8 cellular contexts compared by ENCODE assay signal in genomic region chr1:23559985-23560755, GRCh38. TPM values are rescaled to one million over a fixed set of nuclear protein-coding genes. Genes with fewer than 3 reads are reported as not detected.
DNase-seq lines count a peak whose midpoint lies in the region; ATAC-seq and TF ChIP-seq lines count a peak whose summit lies in the region.

No MANE protein-coding gene starts in this region.

- intact Hi-C loops in activated CD4-positive, alpha-beta T cell treated with anti-CD3 and anti-CD28 coated beads, Interleukin-2, amount 10 ng/mL, durations not matched to agents 24 days and 14 days (cut with micrococcal nuclease), result loop anchor here (1.0 to 10.0 kb wide), 4 partner anchors 17 to 185 kb away; partner anchors contain the start of gene ELOA
- intact Hi-C loops in activated B cell treated with CpG ODN at 0.5 μM for 24 hours (cut with micrococcal nuclease), result loop anchor here (1.0 to 10.0 kb wide), 8 partner anchors 9 to 165 kb away; no protein-coding TSS in a partner anchor

- H3K4me1 Mint-ChIP-seq in activated CD4-positive, alpha-beta T cell treated with anti-CD3 and anti-CD28 coated beads, Interleukin-2, amount 10 ng/mL, durations not matched to agents 24 days and 14 days, result peaks cover 53% of the 10 kb centered on the region
- H3K4me1 Mint-ChIP-seq in activated B cell treated with CpG ODN at 0.5 μM for 24 hours, result peaks cover 76% of the 10 kb centered on the region
- H3K4me1 Mint-ChIP-seq in stimulated activated naive B cell treated with anti-CD40 and anti-IgM and Interleukin-4, amounts not matched to agents 10 μg/mL and 1 μg/mL and 100 μg/mL, for 72 hours, result peaks cover 57 to 70% of the 10 kb centered on the region in 2 donors

- peak overlapping the region; percentile 86 for H3K27ac Mint-ChIP-seq in activated CD4-positive, alpha-beta T cell treated with anti-CD3 and anti-CD28 coated beads, Interleukin-2, amount 10 ng/mL, durations not matched to agents 24 days and 14 days
- H3K27ac Mint-ChIP-seq in activated B cell treated with CpG ODN at 0.5 μM for 24 hours, result peak overlapping the region; percentile 95
- peak overlapping the region; percentile 97 for H3K27ac Mint-ChIP-seq in stimulated activated naive B cell treated with anti-CD40 and anti-IgM and Interleukin-4, amounts not matched to agents 10 μg/mL and 1 μg/mL and 100 μg/mL, for 72 hours

- no peak for DNase-seq in activated CD4-positive, alpha-beta T cell treated with anti-CD3 and anti-CD28 coated beads, Interleukin-2, amount 10 ng/mL, durations not matched to agents 24 days and 14 days
- no peak for DNase-seq in activated CD4-positive, alpha-beta T cell treated with anti-CD3 and anti-CD28 coated beads for 4 hours
- DNase-seq in activated B cell treated with CpG ODN at 0.5 μM for 24 hours (no peak), iPS DF 6.9 (ENCODE audit: low read depth, low spot score) (no peak), hippocampal formation (lab: John Stamatoyannopoulos, UW) (no peak), OCI-M2 (lab: John Stamatoyannopoulos, UW; ENCODE audit: unreplicated experiment) (no peak)
- DNase-seq in stimulated activated naive B cell treated with anti-CD40 and anti-IgM and Interleukin-4, amounts not matched to agents 10 μg/mL and 1 μg/mL and 100 μg/mL, for 72 hours, result no peak

- H3K4me1 ChIP-seq in iPS DF 6.9 (ENCODE audit: control insufficient read depth, insufficient read depth, low read length), result peaks cover 16% of the 10 kb centered on the region

- no peak for ATAC-seq in activated B cell treated with CpG ODN at 0.5 μM for 24 hours (ENCODE audit: low read depth)
- no peak for ATAC-seq in stimulated activated naive B cell treated with anti-CD40 and anti-IgM and Interleukin-4, amounts not matched to agents 10 μg/mL and 1 μg/mL and 100 μg/mL, for 72 hours (replicated peaks)
- no peak for ATAC-seq in HG03196 (IDR thresholded peaks at IDR 0.05; ENCODE audit: unreplicated experiment)

- peak overlapping the region; percentile 40; the same call in 1 of the 2 replicates for H3K4me3 ChIP-seq in iPS DF 6.9 (ENCODE audit: low read length)

- no peak overlapping the region for H3K27ac ChIP-seq in iPS DF 6.9 (ENCODE audit: low read length)

- TF ChIP-seq CTCF in activated B cell treated with CpG ODN at 0.5 μM for 24 hours (IDR thresholded peaks at IDR 0.05), result no peak

- POLR2A ChIA-PET in activated B cell treated with CpG ODN at 0.5 μM for 24 hours (lab: Charles Lee), result interaction anchor here (0.7 to 36.4 kb wide), 12 partner anchors 9 to 163 kb away, joined by 3 to 1151 read pairs (median 32); no protein-coding TSS in a partner anchor

- no CpG with 5 or more reads among the region's 6 CpGs for WGBS in iPS DF 6.9 (ENCODE audit: insufficient coverage, insufficient read length)

- no peaks in the 10 kb centered on the region for H3K27me3 ChIP-seq in iPS DF 6.9 (ENCODE audit: control insufficient read depth, insufficient read depth, low read length)

- H3K9me3 Mint-ChIP-seq in activated CD4-positive, alpha-beta T cell treated with anti-CD3 and anti-CD28 coated beads, Interleukin-2, amount 10 ng/mL, durations not matched to agents 24 days and 14 days, result no peaks in the 10 kb centered on the region
- no peaks in the 10 kb centered on the region for H3K9me3 Mint-ChIP-seq in activated B cell treated with CpG ODN at 0.5 μM for 24 hours
- H3K9me3 Mint-ChIP-seq in stimulated activated naive B cell treated with anti-CD40 and anti-IgM and Interleukin-4, amounts not matched to agents 10 μg/mL and 1 μg/mL and 100 μg/mL, for 72 hours, result no peaks in the 10 kb centered on the region

- peak overlapping the region; percentile 93 for H3K4me3 Mint-ChIP-seq in activated CD4-positive, alpha-beta T cell treated with anti-CD3 and anti-CD28 coated beads, Interleukin-2, amount 10 ng/mL, durations not matched to agents 24 days and 14 days
- H3K4me3 Mint-ChIP-seq in activated B cell treated with CpG ODN at 0.5 μM for 24 hours, result peak overlapping the region; percentile 87
- H3K4me3 Mint-ChIP-seq in stimulated activated naive B cell treated with anti-CD40 and anti-IgM and Interleukin-4, amounts not matched to agents 10 μg/mL and 1 μg/mL and 100 μg/mL, for 72 hours, result peak overlapping the region; percentile 96 to 97

- H3K9me3 ChIP-seq in iPS DF 6.9 (ENCODE audit: control insufficient read depth, insufficient read depth, low read length), result no peaks in the 10 kb centered on the region

- no peaks in the 10 kb centered on the region for H3K36me3 ChIP-seq in iPS DF 6.9 (ENCODE audit: control insufficient read depth, insufficient read depth, low read length)

- peaks cover 35% of the 10 kb centered on the region for H3K27me3 Mint-ChIP-seq in activated CD4-positive, alpha-beta T cell treated with anti-CD3 and anti-CD28 coated beads, Interleukin-2, amount 10 ng/mL, durations not matched to agents 24 days and 14 days
- H3K27me3 Mint-ChIP-seq in activated B cell treated with CpG ODN at 0.5 μM for 24 hours, result no peaks in the 10 kb centered on the region
- H3K27me3 Mint-ChIP-seq in stimulated activated naive B cell treated with anti-CD40 and anti-IgM and Interleukin-4, amounts not matched to agents 10 μg/mL and 1 μg/mL and 100 μg/mL, for 72 hours, result no peaks in the 10 kb centered on the region

- CTCF ChIA-PET in activated B cell treated with CpG ODN at 0.5 μM for 24 hours (lab: Charles Lee), result interaction anchor here (1.0 to 31.5 kb wide), 8 partner anchors 16 to 212 kb away, joined by 3 to 872 read pairs (median 4); no protein-coding TSS in a partner anchor

- peaks cover 10% of the 10 kb centered on the region for H3K36me3 Mint-ChIP-seq in activated CD4-positive, alpha-beta T cell treated with anti-CD3 and anti-CD28 coated beads, Interleukin-2, amount 10 ng/mL, durations not matched to agents 24 days and 14 days (ENCODE audit: low read depth)
- H3K36me3 Mint-ChIP-seq in activated B cell treated with CpG ODN at 0.5 μM for 24 hours (ENCODE audit: low read depth), result peaks cover 22% of the 10 kb centered on the region
- peaks cover 13 to 25% of the 10 kb centered on the region in 2 donors for H3K36me3 Mint-ChIP-seq in stimulated activated naive B cell treated with anti-CD40 and anti-IgM and Interleukin-4, amounts not matched to agents 10 μg/mL and 1 μg/mL and 100 μg/mL, for 72 hours

RNA-seq across cellular contexts. Expression of gene ID3, which starts 0.9 kb away (rescaled TPM):
- 21.2 and 23.5 TPM in 2 replicates for total RNA-seq in activated CD4-positive, alpha-beta T cell treated with anti-CD3 and anti-CD28 coated beads, Interleukin-2, amount 10 ng/mL, durations not matched to agents 24 days and 14 days
- 195 and 205 TPM in 2 replicates for total RNA-seq in activated B cell treated with CpG ODN at 0.5 μM for 24 hours

RNA-seq across cellular contexts. Expression of gene E2F2, which starts 29.1 kb away (rescaled TPM):
- total RNA-seq in activated CD4-positive, alpha-beta T cell treated with anti-CD3 and anti-CD28 coated beads, Interleukin-2, amount 10 ng/mL, durations not matched to agents 24 days and 14 days, result 30.4 and 33.7 TPM in 2 replicates
- 2.4 and 3.4 TPM in 2 replicates for total RNA-seq in activated B cell treated with CpG ODN at 0.5 μM for 24 hours
